8 cellular contexts compared by ENCODE assay signal in genomic region chrX:104112326-104112951, GRCh38. TPM values are rescaled to one million over a fixed set of nuclear protein-coding genes. Genes with fewer than 3 reads are reported as not detected.
A peak's percentile ranks its signal among the peaks of the same experiment; 100 is the strongest.
DNase-seq lines count a peak whose midpoint lies in the region; ATAC-seq and TF ChIP-seq lines count a peak whose summit lies in the region.

ZCCHC18 (plus strand) TSS chrX:104112523; CDS start chrX:104114112, 1,589 bp downstream.

- peaks cover 3% of the 10 kb centered on the region for H3K4me1 Mint-ChIP-seq in mesothelial cell of epicardium

- DNase-seq in BE2C: peak; percentile 80
- DNase-seq in NCI-H345 (lab: John Stamatoyannopoulos, UW): peak; percentile 56
- peak; percentile 68 for DNase-seq in activated CD8-positive, alpha-beta memory T cell treated with anti-CD3 and anti-CD28 coated beads, Interleukin-2, amount 50 U/mL, for 48 hours
- DNase-seq in epithelial cell of esophagus (ENCODE audit: low read depth): peak; percentile 20
- peak; percentile 34 to 63 for DNase-seq in mesothelial cell of epicardium (ENCODE audit: low spot score in 2 of 2, unreplicated experiment in 2 of 2)

- no peaks in the 10 kb centered on the region for H3K27me3 Mint-ChIP-seq in mesothelial cell of epicardium (ENCODE audit: low read depth)

- no peaks in the 10 kb centered on the region for H3K27me3 ChIP-seq in BE2C

- H3K9me3 Mint-ChIP-seq in mesothelial cell of epicardium: no peaks in the 10 kb centered on the region

- H3K4me3 Mint-ChIP-seq in mesothelial cell of epicardium: peak within 1 kb of the TSS; percentile 82

- no peak for TF ChIP-seq CTCF in BE2C (IDR thresholded peaks at IDR 0.05; ENCODE audit: low read depth, low read length)
- TF ChIP-seq CTCF in epithelial cell of esophagus (IDR thresholded peaks at IDR 0.05; ENCODE audit: insufficient read depth, low read depth, low read length, missing control alignments): no peak
- no peak for TF ChIP-seq CTCF in mesothelial cell of epicardium (IDR thresholded peaks at IDR 0.05; ENCODE audit: unreplicated experiment)

- H3K27ac Mint-ChIP-seq in mesothelial cell of epicardium: peak within 1 kb of the TSS; percentile 83

- ATAC-seq in GM19023 (IDR thresholded peaks at IDR 0.05; ENCODE audit: unreplicated experiment): peak; percentile 71
- ATAC-seq in HG03103 (IDR thresholded peaks at IDR 0.05; ENCODE audit: low read depth, unreplicated experiment): peak; percentile 58

- no peaks in the 10 kb centered on the region for H3K9me3 ChIP-seq in BE2C

- no peaks in the 10 kb centered on the region for H3K36me3 ChIP-seq in BE2C

- H3K4me3 ChIP-seq in BE2C (ENCODE audit: low read depth, low read length) (peak within 1 kb of the TSS; percentile 61), epithelial cell of esophagus (ENCODE audit: low read length) (peak within 1 kb of the TSS; percentile 43)

- no peaks in the 10 kb centered on the region for H3K36me3 Mint-ChIP-seq in mesothelial cell of epicardium

- no peaks in the 10 kb centered on the region for H3K4me1 ChIP-seq in BE2C

- H3K27ac ChIP-seq in temporal lobe (ENCODE audit: low read depth, low read length): peak within 1 kb of the TSS; percentile 31

RNA-seq across cellular contexts. Expression of gene ZCCHC18, which starts in this region (rescaled TPM):
- 2.2 TPM for polyA plus RNA-seq in BE2C (2012; ENCODE audit: insufficient read depth, insufficient read length, low read depth)
- total RNA-seq in mesothelial cell of epicardium (3.6 to 5.4 TPM (median 4.7 TPM) in 3 replicates), temporal lobe (21.6 TPM)

Comparison
In these comparisons a context has a peak if more than half of its experiments do, and no peak if none do; other contexts are left out.
1. Peak in every context shown above with its lines: DNase-seq, ATAC-seq, H3K4me3 ChIP-seq and H3K27ac ChIP-seq.
2. DNase-seq: peak in every context shown above with its lines; median percentile 80 in BE2C; 68 in activated CD8-positive, alpha-beta memory T cell treated with anti-CD3 and anti-CD28 coated beads, Interleukin-2, amount 50 U/mL, for 48 hours; 56 in NCI-H345; 48 in mesothelial cell of epicardium; 20 in epithelial cell of esophagus.